Comparison of ENCODE assay signal across 1 cellular context in genomic region chr5:133489632-133490031, GRCh38.
TF ChIP-seq lines count a peak whose summit lies in the region.

No MANE protein-coding gene starts in this region.

TF ChIP-seq in GM23338, 12 proteins besides CTCF, POLR2A, EP300 and RAD21 (continued from another document):
- TF ChIP-seq NANOG (IDR thresholded peaks at IDR 0.05; ENCODE audit: borderline replicate concordance) (no peak), REST (IDR thresholded peaks at IDR 0.05; ENCODE audit: unreplicated experiment) (no peak), ZNF114 (CRISPR knock-in tag; IDR thresholded peaks at IDR 0.05) (no peak)
